In genomic region chr20:49700411-49701185, GRCh38 we compare ENCODE assay signal across 1 cellular context.
TF ChIP-seq lines count a peak whose summit lies in the region.

No MANE protein-coding gene starts in this region.

TF ChIP-seq in HepG2, 621 proteins besides CTCF, POLR2A, EP300 and RAD21:
- TF ChIP-seq FOXJ3 (CRISPR knock-in tag; IDR thresholded peaks at IDR 0.05; ENCODE audit: borderline replicate concordance) (no peak), CEBPG (CRISPR knock-in tag; IDR thresholded peaks at IDR 0.05) (peak; percentile 60), FOSL2 (CRISPR knock-in tag; IDR thresholded peaks at IDR 0.05) (peak; percentile 97), HOMEZ (CRISPR knock-in tag; IDR thresholded peaks at IDR 0.05; ENCODE audit: low read depth) (0 out of 2 replicates have a peak, but pooled peaks have one; percentile 35), ZNF720 (CRISPR knock-in tag; IDR thresholded peaks at IDR 0.05) (no peak), GATAD2A (CRISPR knock-in tag; IDR thresholded peaks at IDR 0.05) (peak; percentile 82), FOXA3 (CRISPR knock-in tag; IDR thresholded peaks at IDR 0.05) (peak; percentile 40; the same call in 1 of the 2 replicates), ZNF781 (CRISPR knock-in tag; IDR thresholded peaks at IDR 0.05; ENCODE audit: borderline replicate concordance, not compliant biosample characterization) (peak; percentile 45), SOX13 (IDR thresholded peaks at IDR 0.05) (peak; percentile 69), SOX13 (CRISPR knock-in tag; conservative IDR thresholded peaks at IDR 0.05 in 1 of 2, IDR thresholded peaks at IDR 0.05 in 1 of 2) (peak in 1 of 2 experiments; percentile 91; a peak in 2 of 4 replicates), SOX6 (IDR thresholded peaks at IDR 0.05) (no peak), SOX6 (CRISPR knock-in tag; IDR thresholded peaks at IDR 0.05) (peak; percentile 89), ZNF770 (CRISPR knock-in tag; IDR thresholded peaks at IDR 0.05) (peak; percentile 51; the same call in 1 of the 2 replicates), CEBPB (IDR thresholded peaks at IDR 0.05; ENCODE audit: borderline replicate concordance, low read depth, low read length) (peak; percentile 67; the same call in 1 of the 2 replicates), MED8 (CRISPR knock-in tag; IDR thresholded peaks at IDR 0.05; ENCODE audit: insufficient replicate concordance) (no peak), SOX5 (CRISPR knock-in tag; IDR thresholded peaks at IDR 0.05; ENCODE audit: borderline replicate concordance) (peak; percentile 91; the same call in 1 of the 2 replicates), SSRP1 (CRISPR knock-in tag; IDR thresholded peaks at IDR 0.05) (peak; percentile 77; the same call in 1 of the 2 replicates), ATM (IDR thresholded peaks at IDR 0.05; ENCODE audit: borderline replicate concordance) (no peak), DNMT3B (CRISPR knock-in tag; conservative IDR thresholded peaks at IDR 0.05) (0 out of 2 replicates have a peak, but pooled peaks have one; percentile 37), CREB1 (IDR thresholded peaks at IDR 0.05) (peak; percentile 44), CREB1 (CRISPR knock-in tag; IDR thresholded peaks at IDR 0.05) (no peak), THAP11 (CRISPR knock-in tag; IDR thresholded peaks at IDR 0.05) (0 out of 2 replicates have a peak, but pooled peaks have one; percentile 18), SAP130 (CRISPR knock-in tag; IDR thresholded peaks at IDR 0.05; ENCODE audit: low read depth) (peak; percentile 32; the same call in 1 of the 2 replicates), ZNF569 (CRISPR knock-in tag; IDR thresholded peaks at IDR 0.05; ENCODE audit: borderline replicate concordance) (no peak), ZBTB21 (CRISPR knock-in tag; IDR thresholded peaks at IDR 0.05) (peak; percentile 70)
- TF ChIP-seq, protein P1, sequence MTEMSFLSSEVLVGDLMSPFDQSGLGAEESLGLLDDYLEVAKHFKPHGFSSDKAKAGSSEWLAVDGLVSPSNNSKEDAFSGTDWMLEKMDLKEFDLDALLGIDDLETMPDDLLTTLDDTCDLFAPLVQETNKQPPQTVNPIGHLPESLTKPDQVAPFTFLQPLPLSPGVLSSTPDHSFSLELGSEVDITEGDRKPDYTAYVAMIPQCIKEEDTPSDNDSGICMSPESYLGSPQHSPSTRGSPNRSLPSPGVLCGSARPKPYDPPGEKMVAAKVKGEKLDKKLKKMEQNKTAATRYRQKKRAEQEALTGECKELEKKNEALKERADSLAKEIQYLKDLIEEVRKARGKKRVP (CRISPR knock-in tag; IDR thresholded peaks at IDR 0.05): peak in 1 of 2 experiments; percentile 97; a peak in 2 of 4 replicates
- TF ChIP-seq, protein P2, sequence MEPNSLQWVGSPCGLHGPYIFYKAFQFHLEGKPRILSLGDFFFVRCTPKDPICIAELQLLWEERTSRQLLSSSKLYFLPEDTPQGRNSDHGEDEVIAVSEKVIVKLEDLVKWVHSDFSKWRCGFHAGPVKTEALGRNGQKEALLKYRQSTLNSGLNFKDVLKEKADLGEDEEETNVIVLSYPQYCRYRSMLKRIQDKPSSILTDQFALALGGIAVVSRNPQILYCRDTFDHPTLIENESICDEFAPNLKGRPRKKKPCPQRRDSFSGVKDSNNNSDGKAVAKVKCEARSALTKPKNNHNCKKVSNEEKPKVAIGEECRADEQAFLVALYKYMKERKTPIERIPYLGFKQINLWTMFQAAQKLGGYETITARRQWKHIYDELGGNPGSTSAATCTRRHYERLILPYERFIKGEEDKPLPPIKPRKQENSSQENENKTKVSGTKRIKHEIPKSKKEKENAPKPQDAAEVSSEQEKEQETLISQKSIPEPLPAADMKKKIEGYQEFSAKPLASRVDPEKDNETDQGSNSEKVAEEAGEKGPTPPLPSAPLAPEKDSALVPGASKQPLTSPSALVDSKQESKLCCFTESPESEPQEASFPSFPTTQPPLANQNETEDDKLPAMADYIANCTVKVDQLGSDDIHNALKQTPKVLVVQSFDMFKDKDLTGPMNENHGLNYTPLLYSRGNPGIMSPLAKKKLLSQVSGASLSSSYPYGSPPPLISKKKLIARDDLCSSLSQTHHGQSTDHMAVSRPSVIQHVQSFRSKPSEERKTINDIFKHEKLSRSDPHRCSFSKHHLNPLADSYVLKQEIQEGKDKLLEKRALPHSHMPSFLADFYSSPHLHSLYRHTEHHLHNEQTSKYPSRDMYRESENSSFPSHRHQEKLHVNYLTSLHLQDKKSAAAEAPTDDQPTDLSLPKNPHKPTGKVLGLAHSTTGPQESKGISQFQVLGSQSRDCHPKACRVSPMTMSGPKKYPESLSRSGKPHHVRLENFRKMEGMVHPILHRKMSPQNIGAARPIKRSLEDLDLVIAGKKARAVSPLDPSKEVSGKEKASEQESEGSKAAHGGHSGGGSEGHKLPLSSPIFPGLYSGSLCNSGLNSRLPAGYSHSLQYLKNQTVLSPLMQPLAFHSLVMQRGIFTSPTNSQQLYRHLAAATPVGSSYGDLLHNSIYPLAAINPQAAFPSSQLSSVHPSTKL (CRISPR knock-in tag; IDR thresholded peaks at IDR 0.05): peak; percentile 35; the same call in 1 of the 2 replicates
